In the genomic region with DNA sequence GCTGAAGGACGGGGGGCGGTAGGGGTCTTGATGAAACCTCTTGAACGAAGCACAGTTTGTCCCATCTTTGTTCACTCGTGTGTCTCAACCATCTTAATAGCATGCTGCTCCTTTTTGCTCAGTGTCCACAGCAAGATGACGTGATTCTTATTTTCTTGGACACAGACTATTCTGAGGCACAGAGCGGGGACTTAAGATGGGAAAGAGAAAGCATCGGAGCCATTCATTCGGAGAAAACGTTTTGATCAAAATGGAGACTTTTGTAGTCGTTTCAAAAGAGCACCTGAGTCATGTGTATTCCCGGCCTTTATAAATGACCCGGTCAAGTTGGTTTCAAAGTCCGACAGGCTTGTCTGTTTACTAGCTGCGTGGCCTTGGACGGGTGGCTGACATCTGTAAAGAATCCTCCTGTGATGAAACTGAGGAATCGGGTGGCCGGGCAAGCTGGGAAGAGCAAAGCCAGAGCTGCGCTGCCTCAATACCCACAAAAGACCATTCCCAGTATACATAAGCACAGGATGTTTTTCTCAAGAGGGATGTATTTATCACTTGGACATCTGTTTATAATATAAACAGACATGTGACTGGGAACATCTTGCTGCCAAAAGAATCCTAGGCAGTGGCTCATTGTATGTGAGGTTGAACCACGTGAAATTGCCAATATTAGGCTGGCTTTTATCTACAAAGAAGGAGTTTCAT, we compare ENCODE assay signal across 14 cellular contexts. TPM values are rescaled to one million over a fixed set of nuclear protein-coding genes. Genes with fewer than 3 reads are reported as not detected.
DNase-seq lines count a peak whose midpoint lies in the region; ATAC-seq, FAIRE-seq and TF ChIP-seq lines count a peak whose summit lies in the region.
"Had no signal": no experiment of that assay in that cellular context is flagged by ENCODE, and none has a peak within 500 bp of the region (broad histone marks: within the 10 kb centered on the region; RNA-seq: fewer than 3 reads in every experiment).

No MANE protein-coding gene starts in this region.

- H2AFZ ChIP-seq in K562 (ENCODE audit: low read depth, low read length) = no peak overlapping the region

- no peaks in the 10 kb centered on the region for H3K9me3 Mint-ChIP-seq in stimulated activated effector memory CD8-positive, alpha-beta T cell treated with anti-CD3 and anti-CD28 coated beads, Interleukin-12 subunit alpha, Interleukin-12 subunit beta, amount 100 ng/mL, for 72 hours
- H3K9me3 Mint-ChIP-seq: activated CD4-positive, alpha-beta memory T cell treated with anti-CD3 and anti-CD28 coated beads, Interleukin-2, amount 10 ng/mL, durations not matched to agents 7 days and 5 days; activated naive CD8-positive, alpha-beta T cell treated with anti-CD3 and anti-CD28 coated beads for 36 hours; stimulated activated memory B cell treated with anti-CD40 and anti-IgM and Interleukin-4, amounts not matched to agents 10 μg/mL and 1 μg/mL and 100 μg/mL, for 72 hours had no signal

- in situ Hi-C loops in K562 (cut with MboI) = no loop called here

- no peaks in the 10 kb centered on the region for H3K27me3 ChIP-seq in K562 (ENCODE audit: control insufficient read depth in 2 of 2, insufficient read depth in 2 of 2, low read length in 2 of 2)
- H3K27me3 ChIP-seq in right atrium auricular region = no peaks in the 10 kb centered on the region
- H3K27me3 ChIP-seq in spleen (replicated peaks in 1 of 7) = no peaks in the 10 kb centered on the region

- peaks cover 53% of the 10 kb centered on the region for H3K36me3 Mint-ChIP-seq in stimulated activated effector memory CD8-positive, alpha-beta T cell treated with anti-CD3 and anti-CD28 coated beads, Interleukin-12 subunit alpha, Interleukin-12 subunit beta, amount 100 ng/mL, for 72 hours

- TF ChIP-seq CTCF in K562 (IDR thresholded peaks at IDR 0.05 in 2 of 3, conservative IDR thresholded peaks at IDR 0.05 in 1 of 3; ENCODE audit: insufficient read depth in 2 of 3, low read depth in 1 of 3, low read length in 3 of 3) = no peak
- no peak for TF ChIP-seq CTCF in right atrium auricular region (IDR thresholded peaks at IDR 0.05)
- no peak for TF ChIP-seq CTCF in spleen (IDR thresholded peaks at IDR 0.05 in 8 of 11, conservative IDR thresholded peaks at IDR 0.05 in 3 of 11)

- no peaks in the 10 kb centered on the region for H3K4me1 Mint-ChIP-seq in stimulated activated effector memory CD8-positive, alpha-beta T cell treated with anti-CD3 and anti-CD28 coated beads, Interleukin-12 subunit alpha, Interleukin-12 subunit beta, amount 100 ng/mL, for 72 hours
- H3K4me1 Mint-ChIP-seq: activated CD4-positive, alpha-beta memory T cell treated with anti-CD3 and anti-CD28 coated beads, Interleukin-2, amount 10 ng/mL, durations not matched to agents 7 days and 5 days; activated naive CD8-positive, alpha-beta T cell treated with anti-CD3 and anti-CD28 coated beads for 36 hours; stimulated activated memory B cell treated with anti-CD40 and anti-IgM and Interleukin-4, amounts not matched to agents 10 μg/mL and 1 μg/mL and 100 μg/mL, for 72 hours had no signal

- no peak for TF ChIP-seq POLR2A in K562 (conservative IDR thresholded peaks at IDR 0.05)
- no peak for TF ChIP-seq POLR2A in spleen (IDR thresholded peaks at IDR 0.05)

- CTCF ChIA-PET in K562 (lab: Yijun Ruan, JAX; ENCODE audit: low intra/inter-chr PET ratio) = no interaction called here

- no peak for TF ChIP-seq EP300 in K562 (IDR thresholded peaks at IDR 0.05; ENCODE audit: low read length)

- POLR2A ChIA-PET in K562 (lab: Yijun Ruan, JAX) = interaction anchor here (1.2 to 2.5 kb wide), 3 partner anchors 12 to 17 kb away, joined by 3 to 8 read pairs (median 5); no protein-coding TSS in a partner anchor

- H3K4me2 ChIP-seq in K562 (ENCODE audit: insufficient read depth, low read length) = no peak overlapping the region

- H3K9me1 ChIP-seq in K562 (ENCODE audit: control insufficient read depth, insufficient read depth, low read length) = no peaks in the 10 kb centered on the region

- intact Hi-C loops in K562 (cut with micrococcal nuclease) (no loop called here), spleen (cut with DNase I; ENCODE audit: low total_unique reads) (loop anchor here (5.0 kb wide), 1 partner anchor 163 kb away; no protein-coding TSS in a partner anchor)

- BruUV-seq in K562 (replicated peaks; lab: Mats Ljungman, UMichigan) = TSS peak; percentile 23

- H3K9ac ChIP-seq in K562 (ENCODE audit: insufficient read depth in 1 of 2, low read depth in 2 of 2, low read length in 2 of 2) = no peak overlapping the region

- no peak overlapping the region for H3K27ac Mint-ChIP-seq in stimulated activated effector memory CD8-positive, alpha-beta T cell treated with anti-CD3 and anti-CD28 coated beads, Interleukin-12 subunit alpha, Interleukin-12 subunit beta, amount 100 ng/mL, for 72 hours
- H3K27ac Mint-ChIP-seq: activated CD4-positive, alpha-beta memory T cell treated with anti-CD3 and anti-CD28 coated beads, Interleukin-2, amount 10 ng/mL, durations not matched to agents 7 days and 5 days; activated naive CD8-positive, alpha-beta T cell treated with anti-CD3 and anti-CD28 coated beads for 36 hours; stimulated activated memory B cell treated with anti-CD40 and anti-IgM and Interleukin-4, amounts not matched to agents 10 μg/mL and 1 μg/mL and 100 μg/mL, for 72 hours had no signal

- H3K27ac ChIP-seq in K562 (ENCODE audit: extremely low read depth, low read depth, low read length) (no peak overlapping the region), right atrium auricular region (peak overlapping the region; percentile 51 to 57), spleen (peak overlapping the region in 7 of 8 donors; percentile 7 to 61 (median 35)), substantia nigra (ENCODE audit: low read depth, low read length, poor library complexity, severe bottlenecking) (no peak overlapping the region)

- no peak for FAIRE-seq in K562 (lab: Jason Lieb, UNC)

- H3K4me3 Mint-ChIP-seq in stimulated activated effector memory CD8-positive, alpha-beta T cell treated with anti-CD3 and anti-CD28 coated beads, Interleukin-12 subunit alpha, Interleukin-12 subunit beta, amount 100 ng/mL, for 72 hours = no peak overlapping the region
- H3K4me3 Mint-ChIP-seq: activated CD4-positive, alpha-beta memory T cell treated with anti-CD3 and anti-CD28 coated beads, Interleukin-2, amount 10 ng/mL, durations not matched to agents 7 days and 5 days; activated naive CD8-positive, alpha-beta T cell treated with anti-CD3 and anti-CD28 coated beads for 36 hours; stimulated activated memory B cell treated with anti-CD40 and anti-IgM and Interleukin-4, amounts not matched to agents 10 μg/mL and 1 μg/mL and 100 μg/mL, for 72 hours had no signal

- ATAC-seq in K562 (no peak; the same call in 2 of the 3 replicates), GM18858 (IDR thresholded peaks at IDR 0.05; ENCODE audit: unreplicated experiment) (no peak)
- no peak for ATAC-seq in stimulated activated effector memory CD8-positive, alpha-beta T cell treated with anti-CD3 and anti-CD28 coated beads, Interleukin-12 subunit alpha, Interleukin-12 subunit beta, amount 100 ng/mL, for 72 hours
- ATAC-seq: stimulated activated memory B cell treated with anti-CD40 and anti-IgM and Interleukin-4, amounts not matched to agents 10 μg/mL and 1 μg/mL and 100 μg/mL, for 72 hours had no signal

- no peak for TF ChIP-seq RAD21 in K562 (CRISPR knock-in tag; conservative IDR thresholded peaks at IDR 0.05 in 1 of 2, IDR thresholded peaks at IDR 0.05 in 1 of 2)

- no peaks in the 10 kb centered on the region for H4K20me1 ChIP-seq in K562 (replicated peaks; ENCODE audit: control insufficient read depth, insufficient read depth, low read length)

- WGBS in K562 (ENCODE audit: insufficient coverage, low coverage, missing lambda C conversion rate) = 88% methylated on average over 19 of the region's 19 CpGs
- WGBS in spleen, 5 donors = 77 to 84% (median 82%) methylated on average over 19 of the region's 19 CpGs

- DNase-seq in EL = peak; percentile 50
- no peak for DNase-seq in K562 (ENCODE audit: extremely low read depth in 1 of 4, low spot score in 3 of 4)
- no peak for DNase-seq in right atrium auricular region (ENCODE audit: low spot score)
- DNase-seq in spleen = no peak
- DNase-seq in activated CD4-positive, alpha-beta T cell treated with anti-CD3 and anti-CD28 coated beads for 4 hours = no peak
- DNase-seq in stimulated activated effector memory CD8-positive, alpha-beta T cell treated with anti-CD3 and anti-CD28 coated beads, Interleukin-12 subunit alpha, Interleukin-12 subunit beta, amount 100 ng/mL, for 72 hours (ENCODE audit: low spot score in 2 of 2) = no peak
- no peak for DNase-seq in substantia nigra (lab: John Stamatoyannopoulos, UW)
- DNase-seq: activated CD4-positive, alpha-beta memory T cell treated with anti-CD3 and anti-CD28 coated beads, Interleukin-2, amount 10 ng/mL, durations not matched to agents 7 days and 5 days; activated naive CD8-positive, alpha-beta T cell treated with anti-CD3 and anti-CD28 coated beads for 36 hours; Karpas-422; midbrain; NCI-H446 treated with DMSO at 0.1 percent for 48 hours had no signal

- H3K79me2 ChIP-seq in K562 (ENCODE audit: control insufficient read depth, insufficient read depth, low read length) = no peaks in the 10 kb centered on the region

- H3K36me3 ChIP-seq in K562 (ENCODE audit: control insufficient read depth, insufficient read depth, low read length) = peaks cover 52% of the 10 kb centered on the region
- H3K36me3 ChIP-seq in right atrium auricular region = peaks cover 56% of the 10 kb centered on the region
- H3K36me3 ChIP-seq in spleen = peaks cover 21 to 62% (median 56%) of the 10 kb centered on the region in 6 donors

- H3K9me3 ChIP-seq in K562 (replicated peaks; ENCODE audit: control insufficient read depth, insufficient read depth, low read depth, low read length) (no peaks in the 10 kb centered on the region), right atrium auricular region (peaks cover 0 to 3% of the 10 kb centered on the region in 2 donors), spleen (peaks cover 0 to 23% (median 13%) of the 10 kb centered on the region in 8 donors)

- H3K4me1 ChIP-seq in K562 (replicated peaks in 1 of 2; ENCODE audit: control insufficient read depth in 2 of 2, insufficient read depth in 2 of 2, low read length in 2 of 2) = no peaks in the 10 kb centered on the region
- H3K4me1 ChIP-seq in right atrium auricular region = peaks cover 0 to 25% of the 10 kb centered on the region in 2 donors
- peaks cover 0 to 43% (median 19%) of the 10 kb centered on the region in 6 donors for H3K4me1 ChIP-seq in spleen

- no peak overlapping the region for H3K4me3 ChIP-seq in K562
- H3K4me3 ChIP-seq in right atrium auricular region = no peak overlapping the region
- no peak overlapping the region for H3K4me3 ChIP-seq in spleen

RNA-seq across cellular contexts. Expression of a gene that starts 18.5 kb away (rescaled TPM):
- total RNA-seq in K562 (2011; cell fraction: chromatin; rRNA removed; ENCODE audit: low replicate concordance) = 11.0 and 16.7 TPM in 2 replicates
- 10.9 and 16.3 TPM in 2 replicates for total RNA-seq in K562 (2011; cell fraction: nucleolus; rRNA removed)
- 9.7 and 11.9 TPM in 2 replicates for total RNA-seq in K562 (2011; cell fraction: nucleoplasm; rRNA removed)
- total RNA-seq in K562 (2014; rRNA removed) (12.2 and 13.1 TPM in 2 replicates), K562 (2014; rRNA removed; fragmentation: Illumina TruSeq; extraction: Trizol) (11.2 and 11.5 TPM in 2 replicates), K562 (2015; rRNA removed; fragmentation: Illumina TruSeq; extraction: Trizol) (14.0 and 15.4 TPM in 2 replicates), K562 (2021) (24.4 and 26.2 TPM in 2 replicates), right atrium auricular region (10 to 100 TPM; 31.4 to 37.2 TPM), spleen (100 to 1,000 TPM; 287 to 590 (median 388) TPM)
- polyA plus RNA-seq in K562 (2011; rRNA removed) (8.7 and 10.5 TPM in 2 replicates), K562 (2014; fragmentation: Illumina TruSeq; extraction: Trizol) (17.9 and 24.2 TPM in 2 replicates), K562 (2014; fragmentation: Nextera tagmentation; extraction: Ambion mirVana) (1 to 10 TPM; 1.7 to 2.2 TPM), K562 (2014; rRNA removed) (12.8 and 13.7 TPM in 2 replicates), spleen (100 to 1,000 TPM in 1 of 3 donors, 10 to 100 TPM in 2; 44.4 to 113 (median 44.6) TPM)
- polyA plus RNA-seq in K562 (2011; cell fraction: cytosol; rRNA removed) = 5.4 and 6.5 TPM in 2 replicates
- polyA plus RNA-seq in K562 (2011; cell fraction: nucleus; rRNA removed) = 17.0 and 22.9 TPM in 2 replicates
- polyA plus RNA-seq in K562 (2012) = 12.5 and 19.4 TPM in 2 replicates
- 6.7 and 7.2 TPM in 2 replicates for polyA minus RNA-seq in K562 (2011; rRNA and poly(A)+ RNA removed)
- polyA minus RNA-seq in K562 (2011; cell fraction: cytosol; rRNA and poly(A)+ RNA removed) = 7.4 and 11.6 TPM in 2 replicates
- 9.2 and 9.9 TPM in 2 replicates for polyA minus RNA-seq in K562 (2011; cell fraction: nucleus; rRNA and poly(A)+ RNA removed)

Comparison
In these comparisons a context has a peak if more than half of its experiments do, and no peak if none do; other contexts are left out.
1. H3K27ac ChIP-seq: peak in right atrium auricular region (2 of 2) and spleen (7 of 8); none in K562 (single experiment) and substantia nigra (single experiment).
2. RNA of a gene that starts 18.5 kb away (total RNA-seq): 287 to 590 TPM in spleen; 31.4 to 37.2 TPM in right atrium auricular region and 9.7 to 26.2 TPM in K562; every median in the first group is over 4 times any median in the second.